In the genomic region with DNA sequence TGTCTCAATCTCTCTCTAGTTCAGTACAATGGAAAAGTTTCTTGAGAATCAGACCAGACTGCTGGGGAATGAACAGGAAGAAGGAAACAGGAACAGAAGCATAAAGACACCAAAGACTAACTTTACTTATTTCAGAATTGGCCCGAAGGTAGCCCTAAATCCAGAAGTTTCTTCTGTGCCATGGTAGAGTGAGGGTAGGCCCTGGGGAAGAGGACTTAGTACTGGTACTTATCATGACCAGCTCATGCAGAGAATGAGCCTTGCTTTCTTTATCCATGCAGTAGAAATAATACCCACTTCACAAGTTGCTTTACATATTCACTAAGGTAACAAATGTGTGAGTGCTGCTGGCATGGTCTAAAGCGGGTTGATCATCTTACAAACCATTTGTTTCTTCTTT, we compare ENCODE assay signal across 11 cellular contexts.
A peak's percentile ranks its signal among the peaks of the same experiment; 100 is the strongest.
DNase-seq lines count a peak whose midpoint lies in the region; ATAC-seq and TF ChIP-seq lines count a peak whose summit lies in the region.
"Had no signal": no experiment of that assay in that cellular context is flagged by ENCODE, and none has a peak within 500 bp of the region (broad histone marks: within the 10 kb centered on the region; RNA-seq: fewer than 3 reads in every experiment).

No MANE protein-coding gene starts in this region.

- H3K9me3 ChIP-seq in thymus (ENCODE audit: control insufficient read depth): no peaks in the 10 kb centered on the region

- H3K4me1 Mint-ChIP-seq in activated T-cell treated with anti-CD3 and anti-CD28 coated beads, Interleukin-2, amount 50 U/mL, for 4 hours (ENCODE audit: low read depth): peaks cover 48% of the 10 kb centered on the region
- peaks cover 8% of the 10 kb centered on the region for H3K4me1 Mint-ChIP-seq in WTC11

- H3K9me3 Mint-ChIP-seq in activated T-cell treated with anti-CD3 and anti-CD28 coated beads, Interleukin-2, amount 50 U/mL, for 4 hours: no peaks in the 10 kb centered on the region
- no peaks in the 10 kb centered on the region for H3K9me3 Mint-ChIP-seq in WTC11
- H3K9me3 Mint-ChIP-seq: type B pancreatic cell had no signal

- peak; percentile 0 to 3 for ATAC-seq in activated T-cell treated with anti-CD3 and anti-CD28 coated beads, Interleukin-2, amount 50 U/mL, for 4 hours
- peak; percentile 0 for ATAC-seq in HG03066 (IDR thresholded peaks at IDR 0.05; ENCODE audit: low read depth, unreplicated experiment)
- ATAC-seq in WTC11: no peak
- ATAC-seq in Right ventricle myocardium superior (ENCODE audit: poor library complexity): no peak

- no peak overlapping the region for H3K4me3 Mint-ChIP-seq in activated T-cell treated with anti-CD3 and anti-CD28 coated beads, Interleukin-2, amount 50 U/mL, for 4 hours
- no peak overlapping the region for H3K4me3 Mint-ChIP-seq in WTC11
- H3K4me3 Mint-ChIP-seq: activated naive CD8-positive, alpha-beta T cell; type B pancreatic cell had no signal

- H3K27ac Mint-ChIP-seq in WTC11: no peak overlapping the region
- H3K27ac Mint-ChIP-seq: activated naive CD8-positive, alpha-beta T cell; type B pancreatic cell had no signal

- POLR2A ChIA-PET in WTC11 (lab: Charles Lee): no interaction called here

- CTCF ChIA-PET in WTC11 (lab: Charles Lee): no interaction called here

- intact Hi-C loops in Right ventricle myocardium superior (cut with DNase I): no loop called here

- 46% methylated on average over 2 of the region's 2 CpGs for WGBS in thymus

- H3K4me3 ChIP-seq in coronary artery (peak overlapping the region; percentile 32), thymus (ENCODE audit: low read length) (peak overlapping the region; percentile 78)

- H3K27me3 Mint-ChIP-seq in activated T-cell treated with anti-CD3 and anti-CD28 coated beads, Interleukin-2, amount 50 U/mL, for 4 hours (ENCODE audit: low read depth): no peaks in the 10 kb centered on the region
- H3K27me3 Mint-ChIP-seq in WTC11 (ENCODE audit: low read depth): no peaks in the 10 kb centered on the region
- H3K27me3 Mint-ChIP-seq: activated naive CD8-positive, alpha-beta T cell had no signal

- H3K27ac ChIP-seq in coronary artery (peak overlapping the region in 1 of 2 donors; percentile 71), thymus (ENCODE audit: low read depth) (peak overlapping the region; percentile 56)

- peaks cover 68% of the 10 kb centered on the region for H3K4me1 ChIP-seq in thymus (ENCODE audit: control insufficient read depth, insufficient read depth, low read length)

- no peaks in the 10 kb centered on the region for H3K27me3 ChIP-seq in thymus (ENCODE audit: control insufficient read depth, insufficient read depth)

- no peak for DNase-seq in activated T-cell treated with anti-CD3 and anti-CD28 coated beads, Interleukin-2, amount 50 U/mL, for 4 hours
- DNase-seq in activated T-cell treated with anti-CD3 and anti-CD28 coated beads, Interleukin-2, amount 50 U/mL, for 48 hours: no peak
- DNase-seq in coronary artery (ENCODE audit: low spot score) (no peak), NCI-H2081 treated with DMSO at 0.1 percent for 48 hours (lab: John Stamatoyannopoulos, UW) (no peak), WTC11 (ENCODE audit: low spot score) (no peak), Right ventricle myocardium superior (no peak)
- DNase-seq: NCI-H146 had no signal

- H3K36me3 ChIP-seq in thymus (ENCODE audit: control insufficient read depth, insufficient read depth): peaks cover 23% of the 10 kb centered on the region

- TF ChIP-seq CTCF in coronary artery (IDR thresholded peaks at IDR 0.05) (no peak), WTC11 (IDR thresholded peaks at IDR 0.05) (no peak)

- H3K36me3 Mint-ChIP-seq in activated T-cell treated with anti-CD3 and anti-CD28 coated beads, Interleukin-2, amount 50 U/mL, for 4 hours (ENCODE audit: insufficient read depth): peaks cover 41% of the 10 kb centered on the region
- H3K36me3 Mint-ChIP-seq in WTC11: no peaks in the 10 kb centered on the region
- H3K36me3 Mint-ChIP-seq: type B pancreatic cell had no signal

TF ChIP-seq in WTC11, 78 proteins besides CTCF, POLR2A, EP300 and RAD21 (continues in another document):
- TF ChIP-seq, protein P1, sequence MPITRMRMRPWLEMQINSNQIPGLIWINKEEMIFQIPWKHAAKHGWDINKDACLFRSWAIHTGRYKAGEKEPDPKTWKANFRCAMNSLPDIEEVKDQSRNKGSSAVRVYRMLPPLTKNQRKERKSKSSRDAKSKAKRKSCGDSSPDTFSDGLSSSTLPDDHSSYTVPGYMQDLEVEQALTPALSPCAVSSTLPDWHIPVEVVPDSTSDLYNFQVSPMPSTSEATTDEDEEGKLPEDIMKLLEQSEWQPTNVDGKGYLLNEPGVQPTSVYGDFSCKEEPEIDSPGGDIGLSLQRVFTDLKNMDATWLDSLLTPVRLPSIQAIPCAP (CRISPR knock-in tag; IDR thresholded peaks at IDR 0.05): no peak
- TF ChIP-seq ELF4 (CRISPR knock-in tag; IDR thresholded peaks at IDR 0.05; ENCODE audit: low read depth) (no peak), GRHL2 (CRISPR knock-in tag; IDR thresholded peaks at IDR 0.05; ENCODE audit: insufficient replicate concordance, severe bottlenecking) (no peak), NR1H2 (CRISPR knock-in tag; IDR thresholded peaks at IDR 0.05) (no peak), ZNF423 (CRISPR knock-in tag; IDR thresholded peaks at IDR 0.05) (no peak), ZNF317 (CRISPR knock-in tag; IDR thresholded peaks at IDR 0.05; ENCODE audit: borderline replicate concordance, low read depth) (no peak)
- TF ChIP-seq, protein P2, sequence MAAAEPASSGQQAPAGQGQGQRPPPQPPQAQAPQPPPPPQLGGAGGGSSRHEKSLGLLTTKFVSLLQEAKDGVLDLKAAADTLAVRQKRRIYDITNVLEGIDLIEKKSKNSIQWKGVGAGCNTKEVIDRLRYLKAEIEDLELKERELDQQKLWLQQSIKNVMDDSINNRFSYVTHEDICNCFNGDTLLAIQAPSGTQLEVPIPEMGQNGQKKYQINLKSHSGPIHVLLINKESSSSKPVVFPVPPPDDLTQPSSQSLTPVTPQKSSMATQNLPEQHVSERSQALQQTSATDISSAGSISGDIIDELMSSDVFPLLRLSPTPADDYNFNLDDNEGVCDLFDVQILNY (CRISPR knock-in tag; IDR thresholded peaks at IDR 0.05): no peak
- TF ChIP-seq, protein P3, sequence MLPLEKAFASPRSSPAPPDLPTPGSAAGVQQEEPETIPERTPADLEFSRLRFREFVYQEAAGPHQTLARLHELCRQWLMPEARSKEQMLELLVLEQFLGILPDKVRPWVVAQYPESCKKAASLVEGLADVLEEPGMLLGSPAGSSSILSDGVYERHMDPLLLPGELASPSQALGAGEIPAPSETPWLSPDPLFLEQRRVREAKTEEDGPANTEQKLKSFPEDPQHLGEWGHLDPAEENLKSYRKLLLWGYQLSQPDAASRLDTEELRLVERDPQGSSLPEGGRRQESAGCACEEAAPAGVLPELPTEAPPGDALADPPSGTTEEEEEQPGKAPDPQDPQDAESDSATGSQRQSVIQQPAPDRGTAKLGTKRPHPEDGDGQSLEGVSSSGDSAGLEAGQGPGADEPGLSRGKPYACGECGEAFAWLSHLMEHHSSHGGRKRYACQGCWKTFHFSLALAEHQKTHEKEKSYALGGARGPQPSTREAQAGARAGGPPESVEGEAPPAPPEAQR (CRISPR knock-in tag; IDR thresholded peaks at IDR 0.05): no peak
- TF ChIP-seq, protein P4, sequence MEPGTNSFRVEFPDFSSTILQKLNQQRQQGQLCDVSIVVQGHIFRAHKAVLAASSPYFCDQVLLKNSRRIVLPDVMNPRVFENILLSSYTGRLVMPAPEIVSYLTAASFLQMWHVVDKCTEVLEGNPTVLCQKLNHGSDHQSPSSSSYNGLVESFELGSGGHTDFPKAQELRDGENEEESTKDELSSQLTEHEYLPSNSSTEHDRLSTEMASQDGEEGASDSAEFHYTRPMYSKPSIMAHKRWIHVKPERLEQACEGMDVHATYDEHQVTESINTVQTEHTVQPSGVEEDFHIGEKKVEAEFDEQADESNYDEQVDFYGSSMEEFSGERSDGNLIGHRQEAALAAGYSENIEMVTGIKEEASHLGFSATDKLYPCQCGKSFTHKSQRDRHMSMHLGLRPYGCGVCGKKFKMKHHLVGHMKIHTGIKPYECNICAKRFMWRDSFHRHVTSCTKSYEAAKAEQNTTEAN (CRISPR knock-in tag; IDR thresholded peaks at IDR 0.05): no peak
- TF ChIP-seq, protein P5, sequence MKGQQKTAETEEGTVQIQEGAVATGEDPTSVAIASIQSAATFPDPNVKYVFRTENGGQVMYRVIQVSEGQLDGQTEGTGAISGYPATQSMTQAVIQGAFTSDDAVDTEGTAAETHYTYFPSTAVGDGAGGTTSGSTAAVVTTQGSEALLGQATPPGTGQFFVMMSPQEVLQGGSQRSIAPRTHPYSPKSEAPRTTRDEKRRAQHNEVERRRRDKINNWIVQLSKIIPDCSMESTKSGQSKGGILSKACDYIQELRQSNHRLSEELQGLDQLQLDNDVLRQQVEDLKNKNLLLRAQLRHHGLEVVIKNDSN (CRISPR knock-in tag; IDR thresholded peaks at IDR 0.05): no peak
- TF ChIP-seq, protein P6, sequence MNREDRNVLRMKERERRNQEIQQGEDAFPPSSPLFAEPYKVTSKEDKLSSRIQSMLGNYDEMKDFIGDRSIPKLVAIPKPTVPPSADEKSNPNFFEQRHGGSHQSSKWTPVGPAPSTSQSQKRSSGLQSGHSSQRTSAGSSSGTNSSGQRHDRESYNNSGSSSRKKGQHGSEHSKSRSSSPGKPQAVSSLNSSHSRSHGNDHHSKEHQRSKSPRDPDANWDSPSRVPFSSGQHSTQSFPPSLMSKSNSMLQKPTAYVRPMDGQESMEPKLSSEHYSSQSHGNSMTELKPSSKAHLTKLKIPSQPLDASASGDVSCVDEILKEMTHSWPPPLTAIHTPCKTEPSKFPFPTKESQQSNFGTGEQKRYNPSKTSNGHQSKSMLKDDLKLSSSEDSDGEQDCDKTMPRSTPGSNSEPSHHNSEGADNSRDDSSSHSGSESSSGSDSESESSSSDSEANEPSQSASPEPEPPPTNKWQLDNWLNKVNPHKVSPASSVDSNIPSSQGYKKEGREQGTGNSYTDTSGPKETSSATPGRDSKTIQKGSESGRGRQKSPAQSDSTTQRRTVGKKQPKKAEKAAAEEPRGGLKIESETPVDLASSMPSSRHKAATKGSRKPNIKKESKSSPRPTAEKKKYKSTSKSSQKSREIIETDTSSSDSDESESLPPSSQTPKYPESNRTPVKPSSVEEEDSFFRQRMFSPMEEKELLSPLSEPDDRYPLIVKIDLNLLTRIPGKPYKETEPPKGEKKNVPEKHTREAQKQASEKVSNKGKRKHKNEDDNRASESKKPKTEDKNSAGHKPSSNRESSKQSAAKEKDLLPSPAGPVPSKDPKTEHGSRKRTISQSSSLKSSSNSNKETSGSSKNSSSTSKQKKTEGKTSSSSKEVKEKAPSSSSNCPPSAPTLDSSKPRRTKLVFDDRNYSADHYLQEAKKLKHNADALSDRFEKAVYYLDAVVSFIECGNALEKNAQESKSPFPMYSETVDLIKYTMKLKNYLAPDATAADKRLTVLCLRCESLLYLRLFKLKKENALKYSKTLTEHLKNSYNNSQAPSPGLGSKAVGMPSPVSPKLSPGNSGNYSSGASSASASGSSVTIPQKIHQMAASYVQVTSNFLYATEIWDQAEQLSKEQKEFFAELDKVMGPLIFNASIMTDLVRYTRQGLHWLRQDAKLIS (CRISPR knock-in tag; IDR thresholded peaks at IDR 0.05; ENCODE audit: borderline replicate concordance): no peak

Comparison
In these comparisons a context has a peak if more than half of its experiments do, and no peak if none do; other contexts are left out.
1. ATAC-seq: peak in activated T-cell treated with anti-CD3 and anti-CD28 coated beads, Interleukin-2, amount 50 U/mL, for 4 hours (2 of 2) and HG03066 (single experiment); none in WTC11 (single experiment) and Right ventricle myocardium superior (single experiment).